In genomic region chr11:72668645-72669347, GRCh38 we compare ENCODE assay signal across 9 cellular contexts. TPM values are rescaled to one million over a fixed set of nuclear protein-coding genes. Genes with fewer than 3 reads are reported as not detected.
DNase-seq lines count a peak whose midpoint lies in the region; ATAC-seq and TF ChIP-seq lines count a peak whose summit lies in the region.
"Had no signal": no experiment of that assay in that cellular context is flagged by ENCODE, and none has a peak within 500 bp of the region (broad histone marks: within the 10 kb centered on the region; RNA-seq: fewer than 3 reads in every experiment).

No MANE protein-coding gene starts in this region.

- ATAC-seq in activated CD4-positive, CD25-positive, alpha-beta regulatory T cell treated with anti-CD3 and anti-CD28 coated beads, Interleukin-2, amount 50 U/mL, for 24 hours, result peak; percentile 88 to 93
- ATAC-seq in HG02623 (IDR thresholded peaks at IDR 0.05; ENCODE audit: unreplicated experiment) (peak; percentile 78), omental fat pad (ENCODE audit: low FRiP score) (no peak)

- no peak for TF ChIP-seq CTCF in omental fat pad (IDR thresholded peaks at IDR 0.05)

- DNase-seq in activated CD4-positive, CD25-positive, alpha-beta regulatory T cell (lab: John Stamatoyannopoulos, UW), result no peak
- DNase-seq in SW480 (ENCODE audit: low spot score) (peak; percentile 76), omental fat pad (ENCODE audit: low spot score) (no peak), HK-2 (ENCODE audit: unreplicated experiment) (no peak), GOT3 (lab: John Stamatoyannopoulos, UW) (no peak)
- peak; percentile 64 for DNase-seq in stimulated activated CD4-positive, alpha-beta T cell treated with anti-CD3 and anti-CD28 coated beads, Interleukin-4, amount 100 ng/mL, for 24 hours
- DNase-seq: activated B cell treated with CpG ODN at 0.5 μM for 24 hours had no signal

RNA-seq across cellular contexts. Expression of gene PDE2A, which starts 5.4 kb away (rescaled TPM):
- total RNA-seq in omental fat pad, result 100 to 1,000 TPM in 1 of 4 donors, 10 to 100 TPM in 3; 54.0 to 339 (median 84.6) TPM

Comparison
In these comparisons a context has a peak if more than half of its experiments do, and no peak if none do; other contexts are left out.
1. DNase-seq: peak in SW480 (single experiment) and stimulated activated CD4-positive, alpha-beta T cell treated with anti-CD3 and anti-CD28 coated beads, Interleukin-4, amount 100 ng/mL, for 24 hours (single experiment); none in activated CD4-positive, CD25-positive, alpha-beta regulatory T cell (0 of 4), omental fat pad (single experiment), HK-2 (single experiment) and GOT3 (single experiment).